ENCODE assay signal across 8 cellular contexts in the genomic region with DNA sequence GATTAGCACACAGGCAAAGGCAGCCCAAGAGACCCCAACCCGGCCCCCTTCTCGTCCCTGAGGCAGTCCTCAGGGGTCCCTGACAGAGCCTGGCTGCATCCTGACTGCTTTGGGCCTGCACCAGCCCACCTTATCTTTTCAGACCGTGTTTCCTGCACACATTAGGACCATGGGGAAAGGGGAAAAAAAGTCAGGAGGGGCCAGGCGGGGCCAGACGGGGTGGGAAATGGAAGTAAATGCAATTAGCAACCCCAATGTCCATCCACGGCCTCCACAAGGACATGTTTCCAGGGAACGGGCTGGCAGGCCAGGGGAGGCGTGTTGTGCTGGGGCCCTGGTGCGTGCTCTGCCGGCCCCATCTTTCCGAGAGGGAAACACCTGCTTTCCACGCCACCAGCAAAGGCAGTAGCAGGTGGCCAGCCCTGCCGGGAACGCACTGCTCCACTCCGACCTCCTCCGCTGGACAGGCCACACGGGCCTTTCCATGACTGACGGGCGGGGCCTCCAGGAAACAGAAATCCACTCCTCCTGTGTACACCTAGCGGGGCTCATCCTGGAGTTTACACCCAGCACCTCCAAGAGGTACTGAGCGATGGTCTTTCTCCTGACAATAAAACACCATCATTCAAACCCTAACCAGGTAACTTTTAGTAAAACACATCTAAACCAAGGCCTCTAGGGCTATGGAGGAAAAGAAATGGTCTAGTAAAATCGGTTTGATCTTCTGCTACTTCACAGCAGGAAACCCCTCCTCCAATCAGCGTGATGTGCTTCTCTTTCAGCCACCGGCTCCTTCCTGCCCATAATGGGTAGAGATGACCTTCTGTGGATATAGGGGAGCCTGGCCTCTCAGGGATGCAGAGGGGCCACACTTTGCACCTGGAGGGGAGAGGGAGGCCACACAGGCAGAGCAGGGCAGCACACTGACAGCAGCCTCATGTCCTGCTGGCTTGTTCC. TPM values are rescaled to one million over a fixed set of nuclear protein-coding genes. Genes with fewer than 3 reads are reported as not detected.
DNase-seq lines count a peak whose midpoint lies in the region; ATAC-seq, FAIRE-seq and TF ChIP-seq lines count a peak whose summit lies in the region.

No MANE protein-coding gene starts in this region.

- H3K36me3 Mint-ChIP-seq in activated naive CD8-positive, alpha-beta T cell treated with anti-CD3 and anti-CD28 coated beads, Interleukin-2, amount 50 U/mL, for 24 hours (ENCODE audit: low read depth), result peaks cover 54% of the 10 kb centered on the region
- peaks cover 61 to 69% of the 10 kb centered on the region in 2 donors for H3K36me3 Mint-ChIP-seq in stimulated activated naive B cell treated with anti-CD40 and anti-IgM and Interleukin-4, amounts not matched to agents 10 μg/mL and 1 μg/mL and 100 μg/mL, for 72 hours

- no peaks in the 10 kb centered on the region for H3K27me3 ChIP-seq in HL-60 (ENCODE audit: insufficient read depth, poor library complexity, severe bottlenecking)
- H3K27me3 ChIP-seq in layer of hippocampus (ENCODE audit: control insufficient read depth, insufficient read depth, low read length), result no peaks in the 10 kb centered on the region

- H3K4me3 Mint-ChIP-seq in activated naive CD8-positive, alpha-beta T cell treated with anti-CD3 and anti-CD28 coated beads, Interleukin-2, amount 50 U/mL, for 24 hours, result peak overlapping the region; percentile 59
- H3K4me3 Mint-ChIP-seq in stimulated activated naive B cell treated with anti-CD40 and anti-IgM and Interleukin-4, amounts not matched to agents 10 μg/mL and 1 μg/mL and 100 μg/mL, for 72 hours, result peak overlapping the region; percentile 75 to 76

- no peaks in the 10 kb centered on the region for H3K27me3 Mint-ChIP-seq in activated naive CD8-positive, alpha-beta T cell treated with anti-CD3 and anti-CD28 coated beads, Interleukin-2, amount 50 U/mL, for 24 hours
- no peaks in the 10 kb centered on the region for H3K27me3 Mint-ChIP-seq in stimulated activated naive B cell treated with anti-CD40 and anti-IgM and Interleukin-4, amounts not matched to agents 10 μg/mL and 1 μg/mL and 100 μg/mL, for 72 hours

- no peak for TF ChIP-seq POLR2A in lower leg skin (IDR thresholded peaks at IDR 0.05)

- FAIRE-seq in GM19239 (lab: Jason Lieb, UNC), result no peak

- H3K27ac ChIP-seq in HL-60 (replicated peaks) (peak overlapping the region; percentile 61), layer of hippocampus (ENCODE audit: low read depth, low read length) (peak overlapping the region; percentile 42)

- DNase-seq in HL-60 (ENCODE audit: low read depth in 1 of 2, low spot score in 1 of 2) (no peak), nucleus accumbens (lab: John Stamatoyannopoulos, UW) (no peak), GM19239 (ENCODE audit: insufficient read length, low spot score) (no peak), anterior cingulate cortex (lab: John Stamatoyannopoulos, UW) (no peak), lower leg skin (ENCODE audit: low spot score in 2 of 2) (no peak)
- no peak for DNase-seq in activated naive CD8-positive, alpha-beta T cell treated with anti-CD3 and anti-CD28 coated beads, Interleukin-2, amount 50 U/mL, for 24 hours
- DNase-seq in stimulated activated naive B cell treated with anti-CD40 and anti-IgM and Interleukin-4, amounts not matched to agents 10 μg/mL and 1 μg/mL and 100 μg/mL, for 72 hours, result no peak

- ATAC-seq in activated naive CD8-positive, alpha-beta T cell treated with anti-CD3 and anti-CD28 coated beads, Interleukin-2, amount 50 U/mL, for 24 hours, result no peak
- ATAC-seq in stimulated activated naive B cell treated with anti-CD40 and anti-IgM and Interleukin-4, amounts not matched to agents 10 μg/mL and 1 μg/mL and 100 μg/mL, for 72 hours (replicated peaks), result no peak

- intact Hi-C loops in lower leg skin (cut with DNase I; ENCODE audit: low total_unique reads), result no loop called here

- no peak for TF ChIP-seq CTCF in HL-60 (IDR thresholded peaks at IDR 0.05; ENCODE audit: insufficient read depth, low read length)
- no peak for TF ChIP-seq CTCF in lower leg skin (IDR thresholded peaks at IDR 0.05)

- 70 to 75% methylated on average over 21 to 24 of the region's 24 CpGs for WGBS in lower leg skin, 2 donors

- peak overlapping the region; percentile 79 for H3K27ac Mint-ChIP-seq in activated naive CD8-positive, alpha-beta T cell treated with anti-CD3 and anti-CD28 coated beads, Interleukin-2, amount 50 U/mL, for 24 hours
- peak overlapping the region; percentile 83 for H3K27ac Mint-ChIP-seq in stimulated activated naive B cell treated with anti-CD40 and anti-IgM and Interleukin-4, amounts not matched to agents 10 μg/mL and 1 μg/mL and 100 μg/mL, for 72 hours

- peaks cover 1% of the 10 kb centered on the region for H3K9me3 Mint-ChIP-seq in activated naive CD8-positive, alpha-beta T cell treated with anti-CD3 and anti-CD28 coated beads, Interleukin-2, amount 50 U/mL, for 24 hours
- H3K9me3 Mint-ChIP-seq in stimulated activated naive B cell treated with anti-CD40 and anti-IgM and Interleukin-4, amounts not matched to agents 10 μg/mL and 1 μg/mL and 100 μg/mL, for 72 hours, result peaks cover 0 to under 1% of the 10 kb centered on the region in 2 donors

- H3K4me3 ChIP-seq in HL-60 (replicated peaks; ENCODE audit: insufficient read depth, low read length), result no peak overlapping the region
- H3K4me3 ChIP-seq in lower leg skin (ENCODE audit: low read depth, poor library complexity, severe bottlenecking), result no peak overlapping the region

- H3K4me1 Mint-ChIP-seq in activated naive CD8-positive, alpha-beta T cell treated with anti-CD3 and anti-CD28 coated beads, Interleukin-2, amount 50 U/mL, for 24 hours, result peaks cover 90% of the 10 kb centered on the region
- peaks cover 74 to 93% of the 10 kb centered on the region in 2 donors for H3K4me1 Mint-ChIP-seq in stimulated activated naive B cell treated with anti-CD40 and anti-IgM and Interleukin-4, amounts not matched to agents 10 μg/mL and 1 μg/mL and 100 μg/mL, for 72 hours

RNA-seq across cellular contexts. Expression of gene EHD1, which starts 7.2 kb away (rescaled TPM):
- total RNA-seq in lower leg skin, result 10 to 100 TPM; 81.0 to 98.9 (median 90.5) TPM

RNA-seq across cellular contexts. Expression of gene CDC42BPG, which starts 26.7 kb away (rescaled TPM):
- 10 to 100 TPM; 40.3 to 81.3 (median 50.1) TPM for total RNA-seq in lower leg skin

RNA-seq across cellular contexts. Expression of gene ATG2A, which starts 45.8 kb away (rescaled TPM):
- total RNA-seq in lower leg skin, result 100 to 1,000 TPM in 1 of 4 donors, 10 to 100 TPM in 3; 73.8 to 118 (median 91.2) TPM

RNA-seq across cellular contexts. Expression of gene PPP2R5B, which starts 53.3 kb away (rescaled TPM):
- total RNA-seq in lower leg skin, result 10 to 100 TPM; 21.8 to 43.6 (median 34.0) TPM
